Comparison of ENCODE assay signal across 8 cellular contexts in the genomic region with DNA sequence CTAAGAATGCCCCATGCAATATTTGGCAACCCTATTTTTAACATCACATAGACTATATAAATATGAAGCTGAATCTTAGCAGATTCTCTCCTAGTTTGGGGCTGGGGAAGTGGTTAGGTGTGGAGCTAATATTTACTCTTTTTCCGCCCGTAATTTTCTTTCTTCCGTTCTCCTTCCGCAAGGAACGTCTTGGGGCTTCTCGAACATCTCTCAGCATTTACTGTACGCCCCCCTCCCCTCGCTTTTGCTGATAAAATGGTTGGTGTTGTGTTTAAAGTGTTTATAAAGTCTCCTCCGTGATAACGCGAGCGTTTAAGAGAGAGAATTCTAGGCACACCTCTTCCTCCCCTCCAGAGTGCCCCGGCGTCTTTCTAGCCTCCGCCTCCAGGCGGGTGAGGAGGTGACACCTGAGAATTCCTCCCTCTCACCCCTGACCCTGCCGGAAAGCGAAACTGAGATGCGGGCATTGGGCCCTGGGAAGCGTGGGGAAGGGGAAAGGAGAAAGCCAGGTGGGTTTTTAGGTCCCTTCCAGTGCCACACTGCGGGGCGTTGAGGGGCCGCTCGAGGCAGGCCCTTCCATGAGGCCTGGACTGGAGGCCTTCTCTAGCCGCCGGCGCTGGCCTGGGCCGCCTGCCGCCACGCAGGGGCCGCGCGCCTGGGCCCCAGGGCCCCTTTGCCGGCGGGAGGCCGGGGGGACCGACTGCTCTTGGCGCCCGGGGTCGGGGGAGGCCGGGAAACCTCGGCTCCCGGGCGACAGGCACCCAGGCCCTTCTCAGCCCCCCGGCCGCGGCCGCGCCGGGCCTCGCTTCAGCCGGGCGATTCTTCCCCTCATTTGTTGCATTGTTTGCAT.
A peak's percentile ranks its signal among the peaks of the same experiment; 100 is the strongest.
DNase-seq lines count a peak whose midpoint lies in the region; ATAC-seq and TF ChIP-seq lines count a peak whose summit lies in the region.
"Not testable (repeated sequence)": the region's sequence is repeated elsewhere in the genome, so short reads cannot be mapped to it uniquely, and the experiment has no call there.

No MANE protein-coding gene starts in this region.

- H3K36me3 ChIP-seq in OCI-LY3 (replicated peaks; ENCODE audit: low read depth, low read length) = not testable (repeated sequence)

- TF ChIP-seq CTCF in GM10266 (IDR thresholded peaks at IDR 0.05; ENCODE audit: control insufficient read depth, insufficient read depth, low read depth, missing control alignments); OCI-LY3 (IDR thresholded peaks at IDR 0.05; ENCODE audit: low read depth, low read length): not testable (repeated sequence)

- not testable (repeated sequence) for H3K36me3 Mint-ChIP-seq in stimulated activated effector memory CD8-positive, alpha-beta T cell treated with anti-CD3 and anti-CD28 coated beads, Interleukin-12 subunit alpha, Interleukin-12 subunit beta, amount 100 ng/mL, for 72 hours

- not testable (repeated sequence) for H4K20me1 ChIP-seq in OCI-LY3 (ENCODE audit: insufficient read depth, low read length)

- DNase-seq in GM10266 (ENCODE audit: extremely low spot score) = peak; percentile 80
- DNase-seq in activated CD8-positive, alpha-beta memory T cell treated with anti-CD3 and anti-CD28 coated beads, Interleukin-2, amount 50 U/mL, for 1 hour (ENCODE audit: extremely low read depth) = peak; percentile 50
- DNase-seq in effector CD4-positive, alpha-beta T cell = peak; percentile 67
- DNase-seq in mesenteric fat pad (ENCODE audit: low spot score) = peak; percentile 83
- peak in 1 of 2 donors; percentile 77 for DNase-seq in stimulated activated effector memory CD8-positive, alpha-beta T cell treated with anti-CD3 and anti-CD28 coated beads, Interleukin-12 subunit alpha, Interleukin-12 subunit beta, amount 100 ng/mL, for 72 hours (ENCODE audit: low spot score in 2 of 2)

- H3K4me3 ChIP-seq in OCI-LY3 (ENCODE audit: low read length) = peak overlapping the region; percentile 82

- H3K27ac Mint-ChIP-seq in stimulated activated effector memory CD8-positive, alpha-beta T cell treated with anti-CD3 and anti-CD28 coated beads, Interleukin-12 subunit alpha, Interleukin-12 subunit beta, amount 100 ng/mL, for 72 hours = peak overlapping the region; percentile 92

- H2AFZ ChIP-seq in OCI-LY3 (ENCODE audit: low read depth, low read length) = peak overlapping the region; percentile 90

- H3K27ac ChIP-seq in OCI-LY3 (ENCODE audit: low read length) = peak overlapping the region; percentile 86

- H3K79me2 ChIP-seq in OCI-LY3 (ENCODE audit: low read length) = peaks cover 23% of the 10 kb centered on the region

- peaks cover 54% of the 10 kb centered on the region for H3K4me1 ChIP-seq in OCI-LY3 (ENCODE audit: low read length)

- not testable (repeated sequence) for H3K9me3 ChIP-seq in OCI-LY3 (ENCODE audit: insufficient read depth, low read length)

- not testable (repeated sequence) for H3K9me3 Mint-ChIP-seq in stimulated activated effector memory CD8-positive, alpha-beta T cell treated with anti-CD3 and anti-CD28 coated beads, Interleukin-12 subunit alpha, Interleukin-12 subunit beta, amount 100 ng/mL, for 72 hours

- peak; percentile 77 for ATAC-seq in GM21447 (IDR thresholded peaks at IDR 0.05; ENCODE audit: unreplicated experiment)
- peak; percentile 85 for ATAC-seq in HG03354 (IDR thresholded peaks at IDR 0.05; ENCODE audit: poor library complexity, severe bottlenecking, unreplicated experiment)
- peak; percentile 87 for ATAC-seq in stimulated activated effector memory CD8-positive, alpha-beta T cell treated with anti-CD3 and anti-CD28 coated beads, Interleukin-12 subunit alpha, Interleukin-12 subunit beta, amount 100 ng/mL, for 72 hours

- peak overlapping the region; percentile 76 for H3K4me3 Mint-ChIP-seq in stimulated activated effector memory CD8-positive, alpha-beta T cell treated with anti-CD3 and anti-CD28 coated beads, Interleukin-12 subunit alpha, Interleukin-12 subunit beta, amount 100 ng/mL, for 72 hours

- H3K4me2 ChIP-seq in OCI-LY3 (ENCODE audit: low read length) = peak overlapping the region; percentile 94

- H3K9ac ChIP-seq in OCI-LY3 (ENCODE audit: low read length) = peak overlapping the region; percentile 83

- not testable (repeated sequence) for H3K4me1 Mint-ChIP-seq in stimulated activated effector memory CD8-positive, alpha-beta T cell treated with anti-CD3 and anti-CD28 coated beads, Interleukin-12 subunit alpha, Interleukin-12 subunit beta, amount 100 ng/mL, for 72 hours

- H3K27me3 ChIP-seq in OCI-LY3 (ENCODE audit: low read depth, low read length) = not testable (repeated sequence)
